ENCODE assay signal across 13 cellular contexts in genomic region chr11:78821371-78822306, GRCh38.
"Had no signal": no experiment of that assay in that cellular context is flagged by ENCODE, and none has a peak within 500 bp of the region (broad histone marks: within the 10 kb centered on the region; RNA-seq: fewer than 3 reads in every experiment).

No MANE protein-coding gene starts in this region.

- H3K27ac ChIP-seq: ascending aorta, left ventricle myocardium inferior, pancreas had no signal

- H3K4me1 ChIP-seq: left ventricle myocardium inferior had no signal

- H3K9me3 ChIP-seq: ascending aorta, left ventricle myocardium inferior, pancreas had no signal

- FAIRE-seq: keratinocyte, pancreas had no signal

- ATAC-seq: naive thymus-derived CD8-positive, alpha-beta T cell; stimulated activated memory B cell treated with anti-CD40 and anti-IgM and Interleukin-4, amounts not matched to agents 10 μg/mL and 1 μg/mL and 100 μg/mL, for 72 hours had no signal

- H3K27me3 ChIP-seq: ascending aorta, pancreas had no signal

- H3K36me3 ChIP-seq: ascending aorta, left ventricle myocardium inferior, pancreas had no signal

- H3K4me3 ChIP-seq: ascending aorta, left ventricle myocardium inferior, pancreas had no signal

- DNase-seq: activated CD4-positive, alpha-beta T cell treated with anti-CD3 and anti-CD28 coated beads, Interleukin-2, amount 50 U/mL, for 4 hours; activated CD4-positive, CD25-positive, alpha-beta regulatory T cell treated with anti-CD3 and anti-CD28 coated beads, Interleukin-2, amount 50 U/mL, for 72 hours; activated naive CD4-positive, alpha-beta T cell treated with Interleukin-2 at 50 U/mL for 16 hours; activated T-cell treated with anti-CD3 and anti-CD28 coated beads for 4 hours; hippocampal formation; left ventricle myocardium inferior; mesenchymal stem cell; naive thymus-derived CD8-positive, alpha-beta T cell; pancreas; T-helper 1 cell had no signal
